In the genomic region with DNA sequence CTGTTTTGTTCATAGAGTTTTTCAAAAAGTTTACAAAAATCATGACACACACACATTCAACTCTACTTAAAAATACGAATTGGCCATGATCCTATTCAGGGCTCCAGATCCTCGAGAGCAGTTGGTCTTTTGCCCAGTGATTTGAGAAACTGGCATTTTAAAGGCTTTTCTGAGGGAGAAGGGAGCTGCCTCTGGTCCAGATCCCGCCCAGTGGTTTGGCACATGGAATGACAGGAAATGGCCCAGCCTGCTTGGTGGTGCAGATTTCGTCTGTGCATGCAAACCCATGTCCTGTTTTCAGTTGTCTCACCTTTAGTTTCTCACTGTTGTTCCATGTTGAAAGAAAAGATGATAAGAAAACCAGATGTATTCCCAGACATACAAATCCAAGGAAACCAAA, we compare ENCODE assay signal across 8 cellular contexts. TPM values are rescaled to one million over a fixed set of nuclear protein-coding genes. Genes with fewer than 3 reads are reported as not detected.
DNase-seq lines count a peak whose midpoint lies in the region; ATAC-seq and TF ChIP-seq lines count a peak whose summit lies in the region.

No MANE protein-coding gene starts in this region.

- DNase-seq in ELR (ENCODE audit: low read depth) (peak; percentile 17), NCI-H446 treated with DMSO at 0.1 percent for 48 hours (lab: John Stamatoyannopoulos, UW) (peak; percentile 88), astrocyte of the cerebellum (ENCODE audit: low read depth) (peak; percentile 54), osteoblast (ENCODE audit: insufficient read length, low spot score, missing footprints) (peak; percentile 85), Karpas-422 (no peak), psoas muscle (no peak), Right ventricle myocardium inferior (ENCODE audit: missing footprints) (no peak)

- H3K4me2 ChIP-seq in osteoblast (ENCODE audit: insufficient read depth, low read length) (no peak overlapping the region), Karpas-422 (ENCODE audit: low read depth, low read length, poor library complexity, severe bottlenecking) (no peak overlapping the region)

- peak overlapping the region; percentile 6 for H2AFZ ChIP-seq in osteoblast (ENCODE audit: low read length)
- H2AFZ ChIP-seq in Karpas-422 (ENCODE audit: low read length), result no peak overlapping the region

- in situ Hi-C loops in astrocyte of the cerebellum (cut with HindIII; ENCODE audit: low sequenced_read_pairs), result no loop called here

- intact Hi-C loops in psoas muscle (cut with DNase I) (no loop called here), Right ventricle myocardium inferior (cut with DNase I) (no loop called here)

- H3K79me2 ChIP-seq in osteoblast (ENCODE audit: insufficient read depth, low read length) (no peaks in the 10 kb centered on the region), Karpas-422 (ENCODE audit: low read length) (no peaks in the 10 kb centered on the region)

- no peaks in the 10 kb centered on the region for H3K9me3 ChIP-seq in osteoblast (ENCODE audit: low read depth, low read length)
- no peaks in the 10 kb centered on the region for H3K9me3 ChIP-seq in Karpas-422 (ENCODE audit: low read length)
- no peaks in the 10 kb centered on the region for H3K9me3 ChIP-seq in psoas muscle

- H3K4me3 ChIP-seq in astrocyte of the cerebellum (ENCODE audit: low read depth, low read length) (no peak overlapping the region), osteoblast (ENCODE audit: insufficient read depth, low read length) (no peak overlapping the region), Karpas-422 (ENCODE audit: low read length) (no peak overlapping the region), psoas muscle (no peak overlapping the region)

- no peaks in the 10 kb centered on the region for H3K9me2 ChIP-seq in Karpas-422 (replicated peaks; ENCODE audit: insufficient read depth, low read length)

- H3K27ac ChIP-seq in osteoblast (ENCODE audit: low read depth, low read length), result no peak overlapping the region
- H3K27ac ChIP-seq in Karpas-422 (ENCODE audit: low read length), result no peak overlapping the region
- no peak overlapping the region for H3K27ac ChIP-seq in psoas muscle

- peaks cover 7% of the 10 kb centered on the region for H3K27me3 ChIP-seq in osteoblast (ENCODE audit: insufficient read depth, low read length)
- H3K27me3 ChIP-seq in Karpas-422 (ENCODE audit: low read length), result no peaks in the 10 kb centered on the region; the same call in 1 of the 2 replicates
- H3K27me3 ChIP-seq in psoas muscle (ENCODE audit: insufficient read depth in 3 of 3, low read length in 2 of 3), result peaks cover 0 to 32% (median 10%) of the 10 kb centered on the region in 3 donors

- H3K9ac ChIP-seq in Karpas-422 (ENCODE audit: low read length), result no peak overlapping the region

- H3K36me3 ChIP-seq in osteoblast (ENCODE audit: insufficient read depth, low read length) (no peaks in the 10 kb centered on the region), Karpas-422 (ENCODE audit: insufficient read depth, low read length) (no peaks in the 10 kb centered on the region), psoas muscle (ENCODE audit: insufficient read depth in 1 of 2, low read depth in 1 of 2) (no peaks in the 10 kb centered on the region)

- TF ChIP-seq CTCF in astrocyte of the cerebellum (IDR thresholded peaks at IDR 0.05; ENCODE audit: low read depth, low read length, missing control alignments) (no peak), osteoblast (IDR thresholded peaks at IDR 0.05; ENCODE audit: extremely low read depth, low read depth, low read length) (no peak), psoas muscle (IDR thresholded peaks at IDR 0.05) (no peak)

- WGBS in psoas muscle, 3 donors, result 17 to 21% (median 20%) methylated on average over 4 of the region's 4 CpGs

- no peaks in the 10 kb centered on the region for H3K4me1 ChIP-seq in osteoblast (ENCODE audit: insufficient read depth, low read length)
- H3K4me1 ChIP-seq in Karpas-422 (ENCODE audit: low read length), result peaks cover 14% of the 10 kb centered on the region
- no peaks in the 10 kb centered on the region for H3K4me1 ChIP-seq in psoas muscle

- H4K20me1 ChIP-seq in osteoblast (ENCODE audit: insufficient read depth, low read length) (no peaks in the 10 kb centered on the region), Karpas-422 (ENCODE audit: insufficient read depth, low read depth, low read length) (no peaks in the 10 kb centered on the region)

- no peak for ATAC-seq in HG03280 (IDR thresholded peaks at IDR 0.05; ENCODE audit: unreplicated experiment)
- ATAC-seq in psoas muscle, result no peak
- no peak for ATAC-seq in Right ventricle myocardium inferior

RNA-seq across cellular contexts. Expression of gene CAMK4, which starts 3.6 kb away (rescaled TPM):
- 0.29 and 0.72 TPM in 2 replicates for total RNA-seq in osteoblast
- 0.04 and 1.6 TPM in 2 replicates for total RNA-seq in Karpas-422 (2014; rRNA removed; shearing (Covaris generic); ENCODE audit: low replicate concordance)
- under 1 TPM in 3 of 4 donors, not detected in 1; 0.02 to 0.27 (median 0.21) TPM for total RNA-seq in psoas muscle
- polyA plus RNA-seq in psoas muscle, result under 1 TPM; 0.03 to 1.00 (median 0.09) TPM
- 0.11 TPM for total RNA-seq in Right ventricle myocardium inferior

Comparison
In these comparisons a context has a peak if more than half of its experiments do, and no peak if none do; other contexts are left out.
1. DNase-seq: peak in ELR (single experiment), NCI-H446 treated with DMSO at 0.1 percent for 48 hours (single experiment), astrocyte of the cerebellum (single experiment) and osteoblast (single experiment); none in Karpas-422 (single experiment), psoas muscle (0 of 2) and Right ventricle myocardium inferior (single experiment).